Comparison of ENCODE assay signal across 1 cellular context in the genomic region with DNA sequence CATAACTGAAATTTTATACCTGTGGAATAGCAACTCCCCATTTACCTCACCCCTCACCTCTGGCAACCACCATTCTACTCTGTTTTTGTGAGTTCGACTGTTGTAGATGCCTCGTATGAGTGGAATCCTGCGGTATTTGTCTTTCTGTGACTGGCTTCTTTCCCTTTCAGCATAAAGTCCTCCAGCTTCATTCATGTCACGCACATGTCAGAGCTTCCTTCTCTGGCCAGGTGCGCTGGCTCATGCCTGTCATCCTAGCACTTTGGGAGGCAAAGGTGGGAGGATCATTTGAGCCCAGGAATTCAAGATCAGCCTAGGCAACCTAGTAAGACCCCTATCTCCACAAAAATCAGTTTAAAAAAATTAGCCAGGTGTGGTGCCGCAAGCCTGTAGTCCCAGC.
TF ChIP-seq lines count a peak whose summit lies in the region.

No MANE protein-coding gene starts in this region.

TF ChIP-seq in HepG2, 621 proteins besides CTCF, POLR2A, EP300 and RAD21 (continued from another document):
- TF ChIP-seq ARID5B (CRISPR knock-in tag; IDR thresholded peaks at IDR 0.05) (0 out of 2 replicates have a peak, but pooled peaks have one; percentile 14), ZNF501 (CRISPR knock-in tag; IDR thresholded peaks at IDR 0.05) (peak; percentile 41; the same call in 1 of the 2 replicates)
